11 cellular contexts compared by ENCODE assay signal in the genomic region with DNA sequence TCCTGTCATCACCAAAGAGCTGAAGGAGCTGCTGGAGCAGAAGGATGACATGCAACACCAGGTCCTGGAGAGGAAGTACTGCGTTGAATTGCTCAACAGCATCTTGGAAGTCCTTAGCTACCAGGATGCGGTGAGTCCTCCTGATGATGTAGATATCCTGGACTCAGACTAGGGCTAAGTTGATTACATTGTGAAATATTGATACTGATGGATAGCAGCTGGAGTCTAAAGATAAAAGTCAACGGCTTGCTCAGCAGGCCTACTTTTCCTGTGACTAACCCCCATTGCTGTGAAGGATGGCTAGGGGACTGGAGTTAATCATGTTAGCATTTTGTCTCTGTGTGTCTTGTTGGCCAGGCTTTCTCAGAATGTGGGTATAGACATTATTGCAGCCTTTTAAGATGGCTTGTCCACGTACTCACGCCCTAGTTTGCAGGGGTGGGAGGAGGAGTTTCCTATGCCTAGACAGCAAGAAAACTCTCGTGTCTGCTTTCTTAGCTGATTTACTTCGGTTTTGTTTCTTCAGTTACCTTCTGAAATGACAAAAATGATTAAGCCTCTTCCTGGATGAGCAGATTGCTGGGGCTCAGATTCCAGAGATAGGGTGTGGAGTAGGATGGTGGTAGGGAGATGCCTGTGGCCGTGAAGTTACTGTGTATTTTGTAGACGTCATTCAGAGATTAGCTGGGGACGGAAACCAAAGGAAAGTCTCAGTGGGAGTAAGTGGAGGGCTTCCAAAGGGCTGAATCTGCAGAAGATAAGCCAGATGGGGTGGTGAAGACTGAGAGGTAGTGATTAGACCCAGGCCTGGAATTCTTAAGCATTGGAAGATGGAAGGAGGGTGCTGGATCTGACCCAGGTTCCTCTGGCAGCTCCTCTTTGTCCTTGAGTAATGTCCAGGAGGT.
DNase-seq lines count a peak whose midpoint lies in the region; ATAC-seq and TF ChIP-seq lines count a peak whose summit lies in the region.
"Had no signal": no experiment of that assay in that cellular context is flagged by ENCODE, and none has a peak within 500 bp of the region (broad histone marks: within the 10 kb centered on the region; RNA-seq: fewer than 3 reads in every experiment).

No MANE protein-coding gene starts in this region.

- H3K4me1 Mint-ChIP-seq in stimulated activated naive CD8-positive, alpha-beta T cell treated with anti-CD3 and anti-CD28 coated beads, Interleukin-15, Interleukin-2, amounts not matched to agents 100 ng/mL and 50 ng/mL, for 24 hours (ENCODE audit: low read depth), result peaks cover 56% of the 10 kb centered on the region
- H3K4me1 Mint-ChIP-seq in activated T-helper 17 cell treated with anti-CD3 and anti-CD28 coated beads, Interleukin-2, amount 50 U/mL, for 72 hours, result peaks cover 46% of the 10 kb centered on the region
- H3K4me1 Mint-ChIP-seq in immature natural killer cell (peaks cover 24 to 39% of the 10 kb centered on the region in 2 donors), GM23338 (peaks cover 21% of the 10 kb centered on the region)

- no peak overlapping the region for H2AFZ ChIP-seq in GM23338

- no peaks in the 10 kb centered on the region for H3K9me3 Mint-ChIP-seq in stimulated activated naive CD8-positive, alpha-beta T cell treated with anti-CD3 and anti-CD28 coated beads, Interleukin-15, Interleukin-2, amounts not matched to agents 100 ng/mL and 50 ng/mL, for 24 hours
- H3K9me3 Mint-ChIP-seq in activated T-helper 17 cell treated with anti-CD3 and anti-CD28 coated beads, Interleukin-2, amount 50 U/mL, for 72 hours, result no peaks in the 10 kb centered on the region
- H3K9me3 Mint-ChIP-seq in immature natural killer cell (no peaks in the 10 kb centered on the region), GM23338 (no peaks in the 10 kb centered on the region)

- H3K27me3 Mint-ChIP-seq in stimulated activated naive CD8-positive, alpha-beta T cell treated with anti-CD3 and anti-CD28 coated beads, Interleukin-15, Interleukin-2, amounts not matched to agents 100 ng/mL and 50 ng/mL, for 24 hours, result no peaks in the 10 kb centered on the region
- no peaks in the 10 kb centered on the region for H3K27me3 Mint-ChIP-seq in activated T-helper 17 cell treated with anti-CD3 and anti-CD28 coated beads, Interleukin-2, amount 50 U/mL, for 72 hours
- H3K27me3 Mint-ChIP-seq in immature natural killer cell (ENCODE audit: low read depth in 3 of 3), result no peaks in the 10 kb centered on the region
- peaks cover 4% of the 10 kb centered on the region for H3K27me3 Mint-ChIP-seq in GM23338 (ENCODE audit: insufficient read depth, low read depth, poor library complexity)

- no peak overlapping the region for H3K4me3 Mint-ChIP-seq in stimulated activated naive CD8-positive, alpha-beta T cell treated with anti-CD3 and anti-CD28 coated beads, Interleukin-15, Interleukin-2, amounts not matched to agents 100 ng/mL and 50 ng/mL, for 24 hours
- H3K4me3 Mint-ChIP-seq in activated T-helper 17 cell treated with anti-CD3 and anti-CD28 coated beads, Interleukin-2, amount 50 U/mL, for 72 hours, result peak overlapping the region; percentile 7
- H3K4me3 Mint-ChIP-seq in immature natural killer cell, result no peak overlapping the region
- no peak overlapping the region for H3K4me3 Mint-ChIP-seq in GM23338

- H3K4me3 ChIP-seq in uterus, result no peak overlapping the region
- no peak overlapping the region for H3K4me3 ChIP-seq in GM23338

- H4K20me1 ChIP-seq in GM23338 (replicated peaks; ENCODE audit: insufficient read depth), result no peaks in the 10 kb centered on the region

- no peak for TF ChIP-seq POLR2A in uterus (IDR thresholded peaks at IDR 0.05)

- ATAC-seq in stimulated activated naive CD8-positive, alpha-beta T cell treated with anti-CD3 and anti-CD28 coated beads, Interleukin-15, Interleukin-2, amounts not matched to agents 100 U/mL and 50 U/mL, for 24 hours, result no peak
- ATAC-seq in activated T-helper 17 cell treated with anti-CD3 and anti-CD28 coated beads, Interleukin-2, amount 50 U/mL, for 72 hours (replicated peaks), result no peak
- no peak for ATAC-seq in GM19397 (IDR thresholded peaks at IDR 0.05; ENCODE audit: unreplicated experiment)
- ATAC-seq in GM23338, result no peak

- H3K27me3 ChIP-seq in uterus (no peaks in the 10 kb centered on the region), GM23338 (ENCODE audit: insufficient read depth) (no peaks in the 10 kb centered on the region)

- no peaks in the 10 kb centered on the region for H3K4me1 ChIP-seq in uterus
- H3K4me1 ChIP-seq in GM23338 (ENCODE audit: insufficient read depth), result peaks cover 24% of the 10 kb centered on the region

- peak overlapping the region; percentile 21 for H3K27ac Mint-ChIP-seq in stimulated activated naive CD8-positive, alpha-beta T cell treated with anti-CD3 and anti-CD28 coated beads, Interleukin-15, Interleukin-2, amounts not matched to agents 100 ng/mL and 50 ng/mL, for 24 hours
- peak overlapping the region; percentile 66 for H3K27ac Mint-ChIP-seq in activated T-helper 17 cell treated with anti-CD3 and anti-CD28 coated beads, Interleukin-2, amount 50 U/mL, for 72 hours
- H3K27ac Mint-ChIP-seq in immature natural killer cell (peak overlapping the region in 4 of 6 donors; percentile 17 to 61 (median 38)), GM23338 (no peak overlapping the region)

- intact Hi-C loops in uterus (cut with DNase I; ENCODE audit: low total_unique reads), result no loop called here

- no peaks in the 10 kb centered on the region for H3K36me3 ChIP-seq in uterus
- H3K36me3 ChIP-seq in GM23338 (ENCODE audit: insufficient read depth), result no peaks in the 10 kb centered on the region

- DNase-seq in stimulated activated naive CD8-positive, alpha-beta T cell treated with anti-CD3 and anti-CD28 coated beads, Interleukin-15, Interleukin-2, amounts not matched to agents 100 U/mL and 50 U/mL, for 24 hours, result no peak
- DNase-seq in immature natural killer cell (no peak), uterus (peak; percentile 30), GM23338 (ENCODE audit: low spot score) (no peak)
- DNase-seq in stimulated activated CD4-positive, alpha-beta T cell treated with anti-CD3 and anti-CD28 coated beads, Interleukin-2, amount 100 ng/mL, for 48 hours, result no peak
- DNase-seq: activated CD8-positive, alpha-beta memory T cell treated with anti-CD3 and anti-CD28 coated beads for 24 hours; NCI-H1436 treated with DMSO at 0.1 percent for 48 hours; stimulated activated CD4-positive, alpha-beta T cell treated with anti-CD3 and anti-CD28 coated beads, Interleukin-2, amount 100 ng/mL, for 24 hours had no signal

- H3K79me2 ChIP-seq in GM23338 (replicated peaks; ENCODE audit: insufficient read depth), result no peaks in the 10 kb centered on the region

- H3F3A ChIP-seq in GM23338 (replicated peaks; ENCODE audit: low read depth), result no peaks in the 10 kb centered on the region

- H3K27ac ChIP-seq in uterus, result peak overlapping the region in 1 of 2 donors; percentile 34
- no peak overlapping the region for H3K27ac ChIP-seq in GM23338 (ENCODE audit: low read depth)

- no peaks in the 10 kb centered on the region for H3K9me2 ChIP-seq in GM23338 (ENCODE audit: insufficient read depth)

- no peak overlapping the region for H3K4me2 ChIP-seq in GM23338

- TF ChIP-seq CTCF in uterus (IDR thresholded peaks at IDR 0.05) (no peak), GM23338 (conservative IDR thresholded peaks at IDR 0.05; ENCODE audit: low read depth in 2 of 2) (no peak)

- H3K9me3 ChIP-seq in uterus, result no peaks in the 10 kb centered on the region

- H3K36me3 Mint-ChIP-seq in stimulated activated naive CD8-positive, alpha-beta T cell treated with anti-CD3 and anti-CD28 coated beads, Interleukin-15, Interleukin-2, amounts not matched to agents 100 ng/mL and 50 ng/mL, for 24 hours (ENCODE audit: low read depth), result peaks cover 76% of the 10 kb centered on the region
- peaks cover 95% of the 10 kb centered on the region for H3K36me3 Mint-ChIP-seq in activated T-helper 17 cell treated with anti-CD3 and anti-CD28 coated beads, Interleukin-2, amount 50 U/mL, for 72 hours (ENCODE audit: low read depth)
- H3K36me3 Mint-ChIP-seq in immature natural killer cell (peaks cover 16 to 31% (median 24%) of the 10 kb centered on the region in 3 donors), GM23338 (ENCODE audit: low read depth) (no peaks in the 10 kb centered on the region; the same call in 2 of the 3 replicates)

TF ChIP-seq in GM23338, 12 proteins besides CTCF, POLR2A, EP300 and RAD21:
- TF ChIP-seq STAT1 (IDR thresholded peaks at IDR 0.05; ENCODE audit: unreplicated experiment), result no peak

Comparison
In these comparisons a context has a peak if more than half of its experiments do, and no peak if none do; other contexts are left out.
1. DNase-seq: peak in uterus (2 of 2); none in stimulated activated naive CD8-positive, alpha-beta T cell treated with anti-CD3 and anti-CD28 coated beads, Interleukin-15, Interleukin-2, amounts not matched to agents 100 U/mL and 50 U/mL, for 24 hours (single experiment), immature natural killer cell (0 of 3), GM23338 (single experiment) and stimulated activated CD4-positive, alpha-beta T cell treated with anti-CD3 and anti-CD28 coated beads, Interleukin-2, amount 100 ng/mL, for 48 hours (0 of 2).